13 cellular contexts compared by ENCODE assay signal in genomic region chr11:76838422-76839068, GRCh38. TPM values are rescaled to one million over a fixed set of nuclear protein-coding genes. Genes with fewer than 3 reads are reported as not detected.
DNase-seq lines count a peak whose midpoint lies in the region; ATAC-seq, FAIRE-seq and TF ChIP-seq lines count a peak whose summit lies in the region.
"Had no signal": no experiment of that assay in that cellular context is flagged by ENCODE, and none has a peak within 500 bp of the region (broad histone marks: within the 10 kb centered on the region; RNA-seq: fewer than 3 reads in every experiment).

No MANE protein-coding gene starts in this region.

- no peak for FAIRE-seq in GM19239 (lab: Jason Lieb, UNC)
- FAIRE-seq: endometrium had no signal

- DNase-seq in A172 (ENCODE audit: low spot score) (peak; percentile 21), HFFc6 (no peak), astrocyte of the hippocampus (ENCODE audit: low read depth, low spot score) (peak; percentile 24), iPS-NIHi11 (ENCODE audit: low spot score) (peak; percentile 68), GM19239 (ENCODE audit: insufficient read length, low spot score) (no peak), GM10248 (ENCODE audit: extremely low spot score) (no peak), dedifferentiated amniotic fluid mesenchymal stem cell (ENCODE audit: extremely low spot score) (no peak)
- DNase-seq: activated T-cell treated with anti-CD3 and anti-CD28 coated beads, Interleukin-2, amount 50 U/mL, for 48 hours; CD4-positive, CD25-positive, alpha-beta regulatory T cell; uterus had no signal

- H3K27ac Mint-ChIP-seq in HFFc6 = no peak overlapping the region
- H3K27ac Mint-ChIP-seq: CD4-positive, CD25-positive, alpha-beta regulatory T cell had no signal

- peaks cover 29% of the 10 kb centered on the region for H3K27me3 Mint-ChIP-seq in HFFc6 (ENCODE audit: insufficient read depth)

- H3K4me3 Mint-ChIP-seq in HFFc6 = no peak overlapping the region
- H3K4me3 Mint-ChIP-seq: CD4-positive, CD25-positive, alpha-beta regulatory T cell had no signal

- TF ChIP-seq CTCF in HFFc6 (IDR thresholded peaks at IDR 0.05) (peak; percentile 36; the same call in 1 of the 2 replicates), GM10248 (IDR thresholded peaks at IDR 0.05; ENCODE audit: control extremely low read depth, extremely low read depth, low read depth, missing control alignments) (no peak)

- H3K4me1 Mint-ChIP-seq in HFFc6 (ENCODE audit: low read depth) = no peaks in the 10 kb centered on the region
- H3K4me1 Mint-ChIP-seq: CD4-positive, CD25-positive, alpha-beta regulatory T cell had no signal

- ATAC-seq in HG03196 (IDR thresholded peaks at IDR 0.05; ENCODE audit: unreplicated experiment) = no peak

- no peaks in the 10 kb centered on the region for H3K36me3 Mint-ChIP-seq in HFFc6 (ENCODE audit: low read depth)
- H3K36me3 Mint-ChIP-seq: CD4-positive, CD25-positive, alpha-beta regulatory T cell had no signal

- no peaks in the 10 kb centered on the region for H3K9me3 Mint-ChIP-seq in HFFc6

- CTCF ChIA-PET in GM10248 (lab: Yijun Ruan, JAX) = interaction anchor here (0.7 kb wide), 1 partner anchor 40 kb away, joined by 3 read pairs; no protein-coding TSS in a partner anchor

- POLR2A ChIA-PET in GM10248 (lab: Yijun Ruan, JAX) = no interaction called here

RNA-seq across cellular contexts. Expression of gene ACER3, which starts 22.2 kb away (rescaled TPM):
- total RNA-seq in A172 (2014; rRNA removed; shearing (Covaris generic)) = 17.9 and 18.3 TPM in 2 replicates
- 10 to 100 TPM; 13.9 to 18.2 (median 15.3) TPM for total RNA-seq in HFFc6 (2021; fragmentation: NEBNext Ultra II Directional; extraction: Animal tissue kit (Norgen Biotek cat#: 25700))

RNA-seq across cellular contexts. Expression of gene TSKU, which starts 55.4 kb away (rescaled TPM):
- total RNA-seq in A172 (2014; rRNA removed; shearing (Covaris generic)) = 37.7 and 41.5 TPM in 2 replicates
- 10 to 100 TPM in 3 of 6 experiments, 1 to 10 TPM in 3; 8.3 to 11.0 (median 10.1) TPM for total RNA-seq in HFFc6 (2021; fragmentation: NEBNext Ultra II Directional; extraction: Animal tissue kit (Norgen Biotek cat#: 25700))
- total RNA-seq: CD4-positive, CD25-positive, alpha-beta regulatory T cell; mononuclear cell had no signal

Comparison
In these comparisons a context has a peak if more than half of its experiments do, and no peak if none do; other contexts are left out.
1. DNase-seq: peak in A172 (single experiment), astrocyte of the hippocampus (single experiment) and iPS-NIHi11 (single experiment); none in HFFc6 (single experiment), GM19239 (single experiment), GM10248 (single experiment) and dedifferentiated amniotic fluid mesenchymal stem cell (single experiment).